Comparison of ENCODE assay signal across 11 cellular contexts in genomic region chr18:62844850-62845643, GRCh38.
DNase-seq lines count a peak whose midpoint lies in the region; ATAC-seq and TF ChIP-seq lines count a peak whose summit lies in the region.
"Had no signal": no experiment of that assay in that cellular context is flagged by ENCODE, and none has a peak within 500 bp of the region (broad histone marks: within the 10 kb centered on the region; RNA-seq: fewer than 3 reads in every experiment).

No MANE protein-coding gene starts in this region.

- POLR2A ChIA-PET in activated CD4-positive, alpha-beta T cell treated with anti-CD3 and anti-CD28 coated beads, Interleukin-2, amount 10 ng/mL, durations not matched to agents 7 days and 5 days (lab: Charles Lee), result no interaction called here
- POLR2A ChIA-PET in PC-9 (lab: Charles Lee; ENCODE audit: unreplicated experiment), result no interaction called here

- H3K4me3 Mint-ChIP-seq in activated naive CD4-positive, alpha-beta T cell treated with anti-CD3 and anti-CD28 coated beads for 36 hours, result no peak overlapping the region
- H3K4me3 Mint-ChIP-seq in activated naive CD4-positive, alpha-beta T cell treated with anti-CD3 and anti-CD28 coated beads, Interleukin-2, amount 10 ng/mL, durations not matched to agents 7 days and 5 days, result no peak overlapping the region
- H3K4me3 Mint-ChIP-seq in activated CD4-positive, alpha-beta T cell treated with anti-CD3 and anti-CD28 coated beads, Interleukin-2, amount 10 ng/mL, durations not matched to agents 7 days and 5 days, result peak overlapping the region; percentile 51
- peak overlapping the region; percentile 19 for H3K4me3 Mint-ChIP-seq in stimulated activated effector memory CD8-positive, alpha-beta T cell treated with anti-CD3 and anti-CD28 coated beads, Interleukin-12 subunit alpha, Interleukin-12 subunit beta, amount 100 ng/mL, for 72 hours

- no peaks in the 10 kb centered on the region for H3K27me3 Mint-ChIP-seq in activated naive CD4-positive, alpha-beta T cell treated with anti-CD3 and anti-CD28 coated beads for 36 hours (ENCODE audit: low read depth)
- no peaks in the 10 kb centered on the region for H3K27me3 Mint-ChIP-seq in activated naive CD4-positive, alpha-beta T cell treated with anti-CD3 and anti-CD28 coated beads, Interleukin-2, amount 10 ng/mL, durations not matched to agents 7 days and 5 days
- no peaks in the 10 kb centered on the region for H3K27me3 Mint-ChIP-seq in activated CD4-positive, alpha-beta T cell treated with anti-CD3 and anti-CD28 coated beads, Interleukin-2, amount 10 ng/mL, durations not matched to agents 7 days and 5 days

- ATAC-seq in HG02840 (IDR thresholded peaks at IDR 0.05; ENCODE audit: low FRiP score, unreplicated experiment), result peak; percentile 63
- peak; percentile 93 for ATAC-seq in stimulated activated effector memory CD8-positive, alpha-beta T cell treated with anti-CD3 and anti-CD28 coated beads, Interleukin-12 subunit alpha, Interleukin-12 subunit beta, amount 100 ng/mL, for 72 hours
- ATAC-seq in mucosa of descending colon, result no peak

- no peak overlapping the region for H2AFZ ChIP-seq in PC-9

- BruUV-seq in PC-9 (replicated peaks; lab: Mats Ljungman, UMichigan), result no TSS peak

- H3K36me3 ChIP-seq in PC-9 (ENCODE audit: low read depth) (no peaks in the 10 kb centered on the region), mucosa of descending colon (ENCODE audit: low read depth) (no peaks in the 10 kb centered on the region)

- no peaks in the 10 kb centered on the region for H3K9me2 ChIP-seq in PC-9 (ENCODE audit: insufficient read depth)

- intact Hi-C loops in activated naive CD4-positive, alpha-beta T cell treated with anti-CD3 and anti-CD28 coated beads for 36 hours (cut with micrococcal nuclease), result loop anchor here (1.0 to 10.0 kb wide), 15 partner anchors 17 to 1106 kb away; partner anchors contain the start of genes PHLPP1, PIGN and RELCH
- intact Hi-C loops in PC-9 (cut with micrococcal nuclease; ENCODE audit: unreplicated experiment) (no loop called here), mucosa of descending colon (cut with DNase I, micrococcal nuclease) (no loop called here)

- H3K27me3 ChIP-seq in PC-9 (ENCODE audit: insufficient read depth, low read depth), result no peaks in the 10 kb centered on the region
- H3K27me3 ChIP-seq: BLaER1 had no signal

- no peak overlapping the region for H3K4me3 ChIP-seq in PC-9
- H3K4me3 ChIP-seq in mucosa of descending colon, result no peak overlapping the region
- H3K4me3 ChIP-seq: BLaER1 had no signal

- no peaks in the 10 kb centered on the region for H3K9me3 Mint-ChIP-seq in activated naive CD4-positive, alpha-beta T cell treated with anti-CD3 and anti-CD28 coated beads for 36 hours
- H3K9me3 Mint-ChIP-seq in activated naive CD4-positive, alpha-beta T cell treated with anti-CD3 and anti-CD28 coated beads, Interleukin-2, amount 10 ng/mL, durations not matched to agents 7 days and 5 days, result no peaks in the 10 kb centered on the region
- peaks cover 5% of the 10 kb centered on the region for H3K9me3 Mint-ChIP-seq in activated CD4-positive, alpha-beta T cell treated with anti-CD3 and anti-CD28 coated beads, Interleukin-2, amount 10 ng/mL, durations not matched to agents 7 days and 5 days
- H3K9me3 Mint-ChIP-seq in stimulated activated effector memory CD8-positive, alpha-beta T cell treated with anti-CD3 and anti-CD28 coated beads, Interleukin-12 subunit alpha, Interleukin-12 subunit beta, amount 100 ng/mL, for 72 hours, result no peaks in the 10 kb centered on the region

- H3K4me2 ChIP-seq in PC-9, result no peak overlapping the region
- H3K4me2 ChIP-seq: BLaER1 had no signal

- H3F3A ChIP-seq in PC-9 (ENCODE audit: insufficient read depth, low read depth), result peaks cover 4% of the 10 kb centered on the region; the same call in 1 of the 2 replicates

- H3K4me1 ChIP-seq in PC-9 (replicated peaks; ENCODE audit: insufficient read depth) (peaks cover 9% of the 10 kb centered on the region), mucosa of descending colon (ENCODE audit: low read depth) (no peaks in the 10 kb centered on the region)
- H3K4me1 ChIP-seq: BLaER1 had no signal

- H3K27ac ChIP-seq in PC-9, result no peak overlapping the region
- H3K27ac ChIP-seq: BLaER1 had no signal

- H3K27ac Mint-ChIP-seq in activated naive CD4-positive, alpha-beta T cell treated with anti-CD3 and anti-CD28 coated beads for 36 hours, result peak overlapping the region; percentile 24
- no peak overlapping the region for H3K27ac Mint-ChIP-seq in activated naive CD4-positive, alpha-beta T cell treated with anti-CD3 and anti-CD28 coated beads, Interleukin-2, amount 10 ng/mL, durations not matched to agents 7 days and 5 days
- H3K27ac Mint-ChIP-seq in activated CD4-positive, alpha-beta T cell treated with anti-CD3 and anti-CD28 coated beads, Interleukin-2, amount 10 ng/mL, durations not matched to agents 7 days and 5 days, result peak overlapping the region; percentile 89
- peak overlapping the region; percentile 85 for H3K27ac Mint-ChIP-seq in stimulated activated effector memory CD8-positive, alpha-beta T cell treated with anti-CD3 and anti-CD28 coated beads, Interleukin-12 subunit alpha, Interleukin-12 subunit beta, amount 100 ng/mL, for 72 hours

- TF ChIP-seq CTCF in PC-9 (conservative IDR thresholded peaks at IDR 0.05) (no peak), mucosa of descending colon (IDR thresholded peaks at IDR 0.05) (no peak)

- H3K79me2 ChIP-seq in PC-9 (ENCODE audit: low read depth), result peaks cover 11% of the 10 kb centered on the region; the same call in 1 of the 2 replicates

- peaks cover 24% of the 10 kb centered on the region for H3K4me1 Mint-ChIP-seq in activated naive CD4-positive, alpha-beta T cell treated with anti-CD3 and anti-CD28 coated beads for 36 hours (ENCODE audit: low read depth)
- peaks cover 11% of the 10 kb centered on the region for H3K4me1 Mint-ChIP-seq in activated naive CD4-positive, alpha-beta T cell treated with anti-CD3 and anti-CD28 coated beads, Interleukin-2, amount 10 ng/mL, durations not matched to agents 7 days and 5 days
- peaks cover 25% of the 10 kb centered on the region for H3K4me1 Mint-ChIP-seq in activated CD4-positive, alpha-beta T cell treated with anti-CD3 and anti-CD28 coated beads, Interleukin-2, amount 10 ng/mL, durations not matched to agents 7 days and 5 days
- H3K4me1 Mint-ChIP-seq in stimulated activated effector memory CD8-positive, alpha-beta T cell treated with anti-CD3 and anti-CD28 coated beads, Interleukin-12 subunit alpha, Interleukin-12 subunit beta, amount 100 ng/mL, for 72 hours, result peaks cover 42% of the 10 kb centered on the region

- no peaks in the 10 kb centered on the region; the same call in 1 of the 2 replicates for H3K9me3 ChIP-seq in PC-9 (ENCODE audit: insufficient read depth, low read depth)
- H3K9me3 ChIP-seq in mucosa of descending colon, result no peaks in the 10 kb centered on the region
- H3K9me3 ChIP-seq: BLaER1 had no signal

- DNase-seq in activated naive CD4-positive, alpha-beta T cell treated with anti-CD3 and anti-CD28 coated beads for 36 hours, result peak; percentile 57
- no peak for DNase-seq in activated naive CD4-positive, alpha-beta T cell treated with anti-CD3 and anti-CD28 coated beads, Interleukin-2, amount 10 ng/mL, durations not matched to agents 7 days and 5 days
- DNase-seq in activated CD4-positive, alpha-beta T cell treated with anti-CD3 and anti-CD28 coated beads, Interleukin-2, amount 10 ng/mL, durations not matched to agents 7 days and 5 days, result peak; percentile 9
- peak in 1 of 2 donors; percentile 65 for DNase-seq in stimulated activated effector memory CD8-positive, alpha-beta T cell treated with anti-CD3 and anti-CD28 coated beads, Interleukin-12 subunit alpha, Interleukin-12 subunit beta, amount 100 ng/mL, for 72 hours (ENCODE audit: low spot score in 2 of 2)
- no peak for DNase-seq in PC-9
- no peak for DNase-seq in NCI-H2227 treated with DMSO at 0.1 percent for 48 hours (lab: John Stamatoyannopoulos, UW)
- no peak for DNase-seq in mucosa of descending colon
- DNase-seq: cortex of kidney, mammary epithelial cell had no signal

- no peaks in the 10 kb centered on the region for H3K36me3 Mint-ChIP-seq in activated naive CD4-positive, alpha-beta T cell treated with anti-CD3 and anti-CD28 coated beads for 36 hours (ENCODE audit: low read depth)
- H3K36me3 Mint-ChIP-seq in activated naive CD4-positive, alpha-beta T cell treated with anti-CD3 and anti-CD28 coated beads, Interleukin-2, amount 10 ng/mL, durations not matched to agents 7 days and 5 days, result no peaks in the 10 kb centered on the region
- H3K36me3 Mint-ChIP-seq in activated CD4-positive, alpha-beta T cell treated with anti-CD3 and anti-CD28 coated beads, Interleukin-2, amount 10 ng/mL, durations not matched to agents 7 days and 5 days (ENCODE audit: low read depth), result peaks cover 3% of the 10 kb centered on the region
- H3K36me3 Mint-ChIP-seq in stimulated activated effector memory CD8-positive, alpha-beta T cell treated with anti-CD3 and anti-CD28 coated beads, Interleukin-12 subunit alpha, Interleukin-12 subunit beta, amount 100 ng/mL, for 72 hours, result no peaks in the 10 kb centered on the region

- no peaks in the 10 kb centered on the region for H4K20me1 ChIP-seq in PC-9 (ENCODE audit: insufficient read depth)

- CTCF ChIA-PET in activated naive CD4-positive, alpha-beta T cell treated with anti-CD3 and anti-CD28 coated beads for 36 hours (lab: Charles Lee), result interaction anchor here (0.5 kb wide), 1 partner anchor 176 kb away, joined by 3 read pairs; no protein-coding TSS in a partner anchor
- CTCF ChIA-PET in activated naive CD4-positive, alpha-beta T cell treated with anti-CD3 and anti-CD28 coated beads, Interleukin-2, amount 10 ng/mL, durations not matched to agents 7 days and 5 days (lab: Charles Lee), result interaction anchor here (0.6 kb wide), 1 partner anchor 977 kb away, joined by 3 read pairs; no protein-coding TSS in a partner anchor
- CTCF ChIA-PET in activated CD4-positive, alpha-beta T cell treated with anti-CD3 and anti-CD28 coated beads, Interleukin-2, amount 10 ng/mL, durations not matched to agents 7 days and 5 days (lab: Charles Lee), result no interaction called here
- CTCF ChIA-PET in PC-9 (lab: Charles Lee), result no interaction called here

Comparison
In these comparisons a context has a peak if more than half of its experiments do, and no peak if none do; other contexts are left out.
1. DNase-seq: peak in activated naive CD4-positive, alpha-beta T cell treated with anti-CD3 and anti-CD28 coated beads for 36 hours (single experiment) and activated CD4-positive, alpha-beta T cell treated with anti-CD3 and anti-CD28 coated beads, Interleukin-2, amount 10 ng/mL, durations not matched to agents 7 days and 5 days (single experiment); none in activated naive CD4-positive, alpha-beta T cell treated with anti-CD3 and anti-CD28 coated beads, Interleukin-2, amount 10 ng/mL, durations not matched to agents 7 days and 5 days (single experiment), PC-9 (0 of 2), NCI-H2227 treated with DMSO at 0.1 percent for 48 hours (single experiment) and mucosa of descending colon (0 of 3).
2. H3K4me3 Mint-ChIP-seq: peak in activated CD4-positive, alpha-beta T cell treated with anti-CD3 and anti-CD28 coated beads, Interleukin-2, amount 10 ng/mL, durations not matched to agents 7 days and 5 days (single experiment) and stimulated activated effector memory CD8-positive, alpha-beta T cell treated with anti-CD3 and anti-CD28 coated beads, Interleukin-12 subunit alpha, Interleukin-12 subunit beta, amount 100 ng/mL, for 72 hours (single experiment); none in activated naive CD4-positive, alpha-beta T cell treated with anti-CD3 and anti-CD28 coated beads for 36 hours (single experiment) and activated naive CD4-positive, alpha-beta T cell treated with anti-CD3 and anti-CD28 coated beads, Interleukin-2, amount 10 ng/mL, durations not matched to agents 7 days and 5 days (single experiment).
3. CTCF ChIA-PET loops: an anchor here in activated naive CD4-positive, alpha-beta T cell treated with anti-CD3 and anti-CD28 coated beads for 36 hours (0.5 kb wide) and activated naive CD4-positive, alpha-beta T cell treated with anti-CD3 and anti-CD28 coated beads, Interleukin-2, amount 10 ng/mL, durations not matched to agents 7 days and 5 days (0.6 kb wide); none called in activated CD4-positive, alpha-beta T cell treated with anti-CD3 and anti-CD28 coated beads, Interleukin-2, amount 10 ng/mL, durations not matched to agents 7 days and 5 days and PC-9.